In genomic region chr7:132528695-132529094, GRCh38 we compare ENCODE assay signal across 32 cellular contexts.
"Had no signal": no experiment of that assay in that cellular context is flagged by ENCODE, and none has a peak within 500 bp of the region (broad histone marks: within the 10 kb centered on the region; RNA-seq: fewer than 3 reads in every experiment).

No MANE protein-coding gene starts in this region.

- H3K9me3 Mint-ChIP-seq: activated CD4-positive, alpha-beta memory T cell treated with anti-CD3 and anti-CD28 coated beads for 36 hours; activated CD4-positive, alpha-beta T cell treated with anti-CD3 and anti-CD28 coated beads, Interleukin-2, amount 10 ng/mL, durations not matched to agents 7 days and 5 days; activated naive CD4-positive, alpha-beta T cell treated with anti-CD3 and anti-CD28 coated beads, Interleukin-2, amount 50 U/mL, for 24 hours; activated T-cell treated with anti-CD3 and anti-CD28 coated beads, Interleukin-2, amount 50 U/mL, for 4 hours; activated T-helper 1 cell treated with anti-CD3 and anti-CD28 coated beads, Interleukin-12 subunit alpha, Interleukin-12 subunit beta, Interleukin-2, Interleukin-4 antibody, amounts not matched to agents 30 ng/mL and 10 ng/mL and 1 ng/mL, durations not matched to agents 14 hours and 24 hours and 36 hours; T-cell had no signal

- H3K4me3 ChIP-seq: K562, Peyer's patch had no signal

- H3K27me3 Mint-ChIP-seq: activated CD4-positive, alpha-beta T cell treated with anti-CD3 and anti-CD28 coated beads, Interleukin-2, amount 10 ng/mL, durations not matched to agents 7 days and 5 days; activated naive CD4-positive, alpha-beta T cell treated with anti-CD3 and anti-CD28 coated beads, Interleukin-2, amount 50 U/mL, for 24 hours had no signal

- ATAC-seq: activated T-cell treated with anti-CD3 and anti-CD28 coated beads, Interleukin-2, amount 50 U/mL, for 4 hours; K562; PC-3; Right ventricle myocardium inferior; SK-N-SH treated with all-trans-retinoic acid at 6 μM for 48 hours; T-cell had no signal

- H3K27ac Mint-ChIP-seq: activated CD4-positive, alpha-beta memory T cell treated with anti-CD3 and anti-CD28 coated beads for 36 hours; activated CD4-positive, alpha-beta T cell treated with anti-CD3 and anti-CD28 coated beads, Interleukin-2, amount 10 ng/mL, durations not matched to agents 7 days and 5 days; activated naive CD4-positive, alpha-beta T cell treated with anti-CD3 and anti-CD28 coated beads, Interleukin-2, amount 50 U/mL, for 24 hours; activated T-helper 1 cell treated with anti-CD3 and anti-CD28 coated beads, Interleukin-12 subunit alpha, Interleukin-12 subunit beta, Interleukin-2, Interleukin-4 antibody, amounts not matched to agents 30 ng/mL and 10 ng/mL and 1 ng/mL, durations not matched to agents 14 hours and 24 hours and 36 hours; T-cell had no signal

- H3K4me3 Mint-ChIP-seq: activated CD4-positive, alpha-beta memory T cell treated with anti-CD3 and anti-CD28 coated beads for 36 hours; activated CD4-positive, alpha-beta T cell treated with anti-CD3 and anti-CD28 coated beads, Interleukin-2, amount 10 ng/mL, durations not matched to agents 7 days and 5 days; activated naive CD4-positive, alpha-beta T cell treated with anti-CD3 and anti-CD28 coated beads, Interleukin-2, amount 50 U/mL, for 24 hours; activated T-cell treated with anti-CD3 and anti-CD28 coated beads, Interleukin-2, amount 50 U/mL, for 4 hours; activated T-helper 1 cell treated with anti-CD3 and anti-CD28 coated beads, Interleukin-12 subunit alpha, Interleukin-12 subunit beta, Interleukin-2, Interleukin-4 antibody, amounts not matched to agents 30 ng/mL and 10 ng/mL and 1 ng/mL, durations not matched to agents 14 hours and 24 hours and 36 hours; T-cell had no signal

- H3K9me3 ChIP-seq: Peyer's patch had no signal

- DNase-seq: activated CD4-positive, alpha-beta memory T cell treated with anti-CD3 and anti-CD28 coated beads for 36 hours; activated CD4-positive, alpha-beta T cell treated with anti-CD3 and anti-CD28 coated beads, Interleukin-2, amount 10 ng/mL, durations not matched to agents 7 days and 5 days; activated CD8-positive, alpha-beta memory T cell treated with anti-CD3 and anti-CD28 coated beads, Interleukin-2, amount 50 U/mL, for 4 hours; activated effector memory CD4-positive, alpha-beta T cell treated with anti-CD3 and anti-CD28 coated beads, Interleukin-2, amount 50 U/mL, for 16 hours; activated naive CD4-positive, alpha-beta T cell treated with Interleukin-2 at 50 U/mL for 16 hours; activated T-cell treated with anti-CD3 and anti-CD28 coated beads for 4 hours; activated T-cell treated with anti-CD3 and anti-CD28 coated beads, Interleukin-2, amount 50 U/mL, for 4 hours; amniotic stem cell; aorta; brain microvascular endothelial cell; central memory CD4-positive, alpha-beta T cell; NCI-H1105; NCI-H1417 treated with DMSO at 0.1 percent for 48 hours; NCI-H187 treated with DMSO at 0.1 percent for 48 hours; NCI-H2081; NCI-H2171 treated with DMSO at 0.1 percent for 48 hours; NCI-H2227 treated with DMSO at 0.1 percent for 48 hours; NCI-H446; NCI-H510A treated with DMSO at 0.1 percent for 48 hours; NCI-H526 treated with DMSO at 0.1 percent for 48 hours; NCI-H774; PC-3; Peyer's patch; SIG-M5; T-cell; T-helper 2 cell; T-helper 9 cell had no signal
